In the genomic region with DNA sequence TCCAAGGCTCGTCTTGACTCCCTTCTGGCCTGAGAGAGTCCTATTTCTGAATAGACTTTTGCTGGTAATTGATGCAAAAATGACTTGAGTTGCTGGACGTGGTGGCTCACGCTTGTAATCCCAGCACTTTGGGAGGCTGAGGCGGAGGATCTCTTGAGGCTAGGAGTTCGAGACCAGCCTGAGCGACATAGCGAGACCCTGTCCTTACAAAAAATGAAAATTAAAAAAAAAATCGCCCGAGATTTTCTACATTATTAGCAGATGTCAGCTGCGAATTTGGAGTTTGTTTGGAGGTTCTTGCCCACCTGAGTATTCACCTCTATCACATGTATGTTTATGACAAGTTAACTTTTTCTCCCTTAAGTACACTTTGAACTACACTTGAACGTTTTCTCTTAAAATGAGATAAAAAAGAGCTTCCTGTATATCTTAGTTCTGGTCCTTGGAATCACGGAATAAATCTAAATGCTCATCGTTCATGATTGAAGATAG, we compare ENCODE assay signal across 8 cellular contexts. TPM values are rescaled to one million over a fixed set of nuclear protein-coding genes. Genes with fewer than 3 reads are reported as not detected.
DNase-seq lines count a peak whose midpoint lies in the region; TF ChIP-seq lines count a peak whose summit lies in the region.

No MANE protein-coding gene starts in this region.

- peaks cover 22% of the 10 kb centered on the region for H3K79me2 ChIP-seq in DOHH2 (ENCODE audit: control insufficient read depth, low read length)

- peak overlapping the region; percentile 99 for H3K27ac Mint-ChIP-seq in progenitor cell of endocrine pancreas

- no peaks in the 10 kb centered on the region for H3K9me3 Mint-ChIP-seq in progenitor cell of endocrine pancreas (ENCODE audit: low read depth)

- H3K27me3 ChIP-seq in DOHH2 (ENCODE audit: control insufficient read depth, low read length) = no peaks in the 10 kb centered on the region
- H3K27me3 ChIP-seq in SJCRH30 = no peaks in the 10 kb centered on the region
- H3K27me3 ChIP-seq in esophagus muscularis mucosa = no peaks in the 10 kb centered on the region

- no peak for TF ChIP-seq POLR2A in esophagus muscularis mucosa (IDR thresholded peaks at IDR 0.05; ENCODE audit: low read depth)

- WGBS in esophagus muscularis mucosa = 75% methylated on average over 13 of the region's 13 CpGs

- H3K9me3 ChIP-seq in DOHH2 (ENCODE audit: control insufficient read depth, insufficient read depth, low read length) = no peaks in the 10 kb centered on the region
- H3K9me3 ChIP-seq in SJCRH30 (replicated peaks) = no peaks in the 10 kb centered on the region
- no peaks in the 10 kb centered on the region for H3K9me3 ChIP-seq in esophagus muscularis mucosa

- peak overlapping the region; percentile 85 for H3K4me3 Mint-ChIP-seq in progenitor cell of endocrine pancreas (ENCODE audit: low read depth)

- H3K36me3 Mint-ChIP-seq in progenitor cell of endocrine pancreas (ENCODE audit: insufficient read depth) = no peaks in the 10 kb centered on the region

- no peaks in the 10 kb centered on the region for H4K20me1 ChIP-seq in DOHH2 (ENCODE audit: control insufficient read depth, insufficient read depth, low read depth, low read length)

- H3K4me1 ChIP-seq in DOHH2 (ENCODE audit: control insufficient read depth, low read length) (peaks cover 11% of the 10 kb centered on the region), SJCRH30 (no peaks in the 10 kb centered on the region), esophagus muscularis mucosa (peaks cover 8 to 16% (median 12%) of the 10 kb centered on the region in 4 donors)

- H3K36me3 ChIP-seq in DOHH2 (ENCODE audit: control insufficient read depth, low read length) = no peaks in the 10 kb centered on the region; the same call in 1 of the 2 replicates
- H3K36me3 ChIP-seq in SJCRH30 = no peaks in the 10 kb centered on the region; the same call in 1 of the 2 replicates
- H3K36me3 ChIP-seq in esophagus muscularis mucosa = no peaks in the 10 kb centered on the region

- peaks cover 10% of the 10 kb centered on the region for H3F3A ChIP-seq in DOHH2 (ENCODE audit: control insufficient read depth, insufficient read depth)

- no peaks in the 10 kb centered on the region for H3K27me3 Mint-ChIP-seq in progenitor cell of endocrine pancreas

- H3K4me2 ChIP-seq in DOHH2 (ENCODE audit: low read length) = peak overlapping the region; percentile 66

- H3K4me3 ChIP-seq in DOHH2 (ENCODE audit: low read length) = peak overlapping the region; percentile 77
- peak overlapping the region; percentile 78 for H3K4me3 ChIP-seq in SJCRH30
- peak overlapping the region; percentile 70 to 80 (median 76) for H3K4me3 ChIP-seq in esophagus muscularis mucosa

- no peaks in the 10 kb centered on the region for H3K9me2 ChIP-seq in DOHH2 (replicated peaks; ENCODE audit: control insufficient read depth, low read length)

- TF ChIP-seq EP300 in esophagus muscularis mucosa (IDR thresholded peaks at IDR 0.05) = no peak

- H3K4me1 Mint-ChIP-seq in progenitor cell of endocrine pancreas (ENCODE audit: low read depth) = peaks cover 2% of the 10 kb centered on the region

- H3K27ac ChIP-seq in DOHH2 (ENCODE audit: low read depth, low read length) = peak overlapping the region; percentile 85
- H3K27ac ChIP-seq in SJCRH30 = no peak overlapping the region; the same call in 1 of the 2 replicates
- peak overlapping the region; percentile 95 to 98 (median 98) for H3K27ac ChIP-seq in esophagus muscularis mucosa (replicated peaks in 1 of 4)

- DNase-seq in SJCRH30 (no peak), esophagus muscularis mucosa (ENCODE audit: extremely low spot score) (no peak), progenitor cell of endocrine pancreas (ENCODE audit: low spot score, unreplicated experiment) (no peak), NCI-H187 (lab: John Stamatoyannopoulos, UW) (no peak), nucleus accumbens (lab: John Stamatoyannopoulos, UW) (no peak), NOMO-1 treated with DMSO at 0.1 percent for 48 hours (lab: John Stamatoyannopoulos, UW; ENCODE audit: unreplicated experiment) (no peak), GM20000 (ENCODE audit: low spot score) (no peak)

- intact Hi-C loops in esophagus muscularis mucosa (cut with DNase I) = loop anchor here (5.0 kb wide), 2 partner anchors 56 to 111 kb away; partner anchors contain the start of genes FAM136A and TIA1

- TF ChIP-seq CTCF in DOHH2 (IDR thresholded peaks at IDR 0.05; ENCODE audit: low read depth, low read length, poor library complexity, severe bottlenecking) = no peak
- no peak for TF ChIP-seq CTCF in esophagus muscularis mucosa (IDR thresholded peaks at IDR 0.05)
- TF ChIP-seq CTCF in progenitor cell of endocrine pancreas (IDR thresholded peaks at IDR 0.05; ENCODE audit: unreplicated experiment) = no peak
- no peak for TF ChIP-seq CTCF in GM20000 (IDR thresholded peaks at IDR 0.05; ENCODE audit: extremely low read depth, missing control alignments)

RNA-seq across cellular contexts. Expression of gene C2orf42, which starts 0.5 kb away (rescaled TPM):
- 16.2 and 16.7 TPM in 2 replicates for total RNA-seq in SJCRH30 (2014; rRNA removed; shearing (Covaris generic))
- total RNA-seq in esophagus muscularis mucosa = 10 to 100 TPM; 15.4 to 20.9 (median 17.9) TPM
- total RNA-seq in progenitor cell of endocrine pancreas = 21.0 and 28.0 TPM in 2 replicates

RNA-seq across cellular contexts. Expression of gene TIA1, which starts 57.1 kb away (rescaled TPM):
- total RNA-seq in SJCRH30 (2014; rRNA removed; shearing (Covaris generic)) = 148 and 189 TPM in 2 replicates
- 10 to 100 TPM; 41.1 to 82.2 (median 47.3) TPM for total RNA-seq in esophagus muscularis mucosa
- total RNA-seq in progenitor cell of endocrine pancreas = 523 and 534 TPM in 2 replicates
